ENCODE assay signal across 1 cellular context in genomic region chr12:62724285-62724684, GRCh38.
TF ChIP-seq lines count a peak whose summit lies in the region.

No MANE protein-coding gene starts in this region.

TF ChIP-seq in A549, 52 proteins besides CTCF, POLR2A, EP300 and RAD21 (continued from another document):
- TF ChIP-seq PBX3 (IDR thresholded peaks at IDR 0.05), result no peak
- no peak for TF ChIP-seq HEYL (CRISPR knock-in tag; IDR thresholded peaks at IDR 0.05)
- no peak for TF ChIP-seq KDM1A (IDR thresholded peaks at IDR 0.05; ENCODE audit: low read depth)
- no peak for TF ChIP-seq CHD2 (IDR thresholded peaks at IDR 0.05; ENCODE audit: low read length, partially characterized antibody)
- no peak for TF ChIP-seq BCL3 (IDR thresholded peaks at IDR 0.05)
